1 cellular context compared by ENCODE assay signal in genomic region chr19:1754651-1755466, GRCh38.
TF ChIP-seq lines count a peak whose summit lies in the region.

No MANE protein-coding gene starts in this region.

TF ChIP-seq in K562, 482 proteins besides CTCF, POLR2A, EP300 and RAD21 (continued from another document):
- TF ChIP-seq HINFP (tag; conservative IDR thresholded peaks at IDR 0.05; ENCODE audit: low read depth) (no peak), CHD2 (IDR thresholded peaks at IDR 0.05; ENCODE audit: low read depth, low read length) (no peak), FIP1L1 (IDR thresholded peaks at IDR 0.05; ENCODE audit: low read depth, low read length, poor library complexity, severe bottlenecking) (peak; percentile 42), MITF (IDR thresholded peaks at IDR 0.05) (no peak), UBTF (IDR thresholded peaks at IDR 0.05; ENCODE audit: borderline replicate concordance in 1 of 2, low read depth in 2 of 2, low read length in 2 of 2) (peak; percentile 25 to 34; a peak in 1 of 4 replicates), FOXP1 (CRISPR knock-in tag; IDR thresholded peaks at IDR 0.05) (no peak), LEF1 (IDR thresholded peaks at IDR 0.05) (no peak)
